ENCODE assay signal across 28 cellular contexts in the genomic region with DNA sequence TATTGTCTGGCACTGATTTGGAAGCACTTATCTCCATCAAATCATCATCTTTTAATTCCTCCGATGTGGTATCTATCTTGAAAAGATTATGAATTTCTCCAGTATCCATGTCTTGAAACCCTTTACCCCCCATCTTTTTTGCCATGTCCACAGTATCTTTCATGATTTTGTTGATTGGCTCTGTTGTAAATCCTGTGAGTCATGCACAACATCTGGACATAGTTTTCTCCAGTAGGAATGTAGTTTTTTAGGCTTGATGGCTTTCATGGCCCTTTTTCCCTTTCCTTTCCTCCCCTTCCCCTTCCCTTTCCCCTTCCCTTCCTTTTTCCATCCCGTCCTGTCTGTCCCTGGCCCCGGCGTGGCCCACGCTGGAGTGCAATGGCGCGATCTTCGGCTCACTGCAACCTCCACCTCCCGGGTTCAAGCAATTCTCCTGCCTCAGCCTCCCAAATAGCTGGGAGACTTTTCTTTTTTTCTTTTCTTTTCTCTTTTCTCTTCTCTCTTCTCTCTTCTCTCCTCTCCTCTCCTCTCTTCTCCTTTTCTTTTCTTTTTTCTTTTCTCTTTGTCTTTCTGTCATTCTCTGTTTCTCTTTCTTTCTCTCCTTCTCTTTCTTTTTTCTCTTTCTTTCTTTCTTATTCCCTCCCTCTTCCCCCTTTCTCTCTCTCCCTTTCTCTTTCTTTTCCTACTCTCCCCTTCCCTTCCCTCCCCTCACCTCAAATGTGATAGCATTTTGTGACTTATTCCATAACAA.
"Had no signal": no experiment of that assay in that cellular context is flagged by ENCODE, and none has a peak within 500 bp of the region (broad histone marks: within the 10 kb centered on the region; RNA-seq: fewer than 3 reads in every experiment).

No MANE protein-coding gene starts in this region.

- H3K27ac Mint-ChIP-seq: activated CD4-positive, alpha-beta T cell treated with anti-CD3 and anti-CD28 coated beads, Interleukin-2, amount 10 ng/mL, durations not matched to agents 7 days and 5 days; activated naive CD8-positive, alpha-beta T cell; activated T-cell treated with anti-CD3 and anti-CD28 coated beads, Interleukin-2, amount 50 U/mL, for 24 hours; activated T-helper 2 cell treated with anti-CD3 and anti-CD28 coated beads, Interferon-gamma antibody, Interleukin-2, Interleukin-4, amounts not matched to agents 10 μg/mL and 5 μg/mL and 100 μg/mL, durations not matched to agents 14 hours and 24 hours and 36 hours; endodermal cell; mesothelial cell of epicardium; neural progenitor cell; stimulated activated memory B cell treated with anti-CD40 and anti-IgM and Interleukin-4, amounts not matched to agents 10 μg/mL and 1 μg/mL and 100 μg/mL, for 72 hours; T-helper 2 cell treated with Interferon-gamma antibody and Interleukin-4, amounts not matched to agents 5 μg/mL and 100 μg/mL, for 36 hours had no signal

- H3K36me3 Mint-ChIP-seq: mesothelial cell of epicardium had no signal

- H2AFZ ChIP-seq: neural progenitor cell had no signal

- FAIRE-seq: islet of Langerhans had no signal

- H3K27me3 Mint-ChIP-seq: activated naive CD8-positive, alpha-beta T cell had no signal

- H3K4me2 ChIP-seq: neural progenitor cell had no signal

- H3K27me3 ChIP-seq: gastrocnemius medialis, right lobe of liver, uterus had no signal

- ATAC-seq: gastrocnemius medialis; left ventricle myocardium superior; naive thymus-derived CD8-positive, alpha-beta T cell; right lobe of liver; stimulated activated memory B cell treated with anti-CD40 and anti-IgM and Interleukin-4, amounts not matched to agents 10 μg/mL and 1 μg/mL and 100 μg/mL, for 72 hours had no signal

- H3K4me1 Mint-ChIP-seq: activated CD4-positive, alpha-beta T cell treated with anti-CD3 and anti-CD28 coated beads, Interleukin-2, amount 10 ng/mL, durations not matched to agents 7 days and 5 days; endodermal cell; mesothelial cell of epicardium; naive thymus-derived CD8-positive, alpha-beta T cell; neural progenitor cell; stimulated activated memory B cell treated with anti-CD40 and anti-IgM and Interleukin-4, amounts not matched to agents 10 μg/mL and 1 μg/mL and 100 μg/mL, for 72 hours had no signal

- H3K4me3 Mint-ChIP-seq: activated CD4-positive, alpha-beta T cell treated with anti-CD3 and anti-CD28 coated beads, Interleukin-2, amount 10 ng/mL, durations not matched to agents 7 days and 5 days; activated naive CD8-positive, alpha-beta T cell; activated T-cell treated with anti-CD3 and anti-CD28 coated beads, Interleukin-2, amount 50 U/mL, for 24 hours; endodermal cell; mesothelial cell of epicardium; naive thymus-derived CD8-positive, alpha-beta T cell; neural progenitor cell; stimulated activated memory B cell treated with anti-CD40 and anti-IgM and Interleukin-4, amounts not matched to agents 10 μg/mL and 1 μg/mL and 100 μg/mL, for 72 hours; T-helper 2 cell treated with Interferon-gamma antibody and Interleukin-4, amounts not matched to agents 5 μg/mL and 100 μg/mL, for 36 hours had no signal

- H3K36me3 ChIP-seq: gastrocnemius medialis, neural progenitor cell, right lobe of liver, uterus had no signal

- H3K4me3 ChIP-seq: coronary artery, gastrocnemius medialis, neural progenitor cell, right lobe of liver, skin epidermis, uterus had no signal

- H3K27ac ChIP-seq: coronary artery, epithelial cell of prostate, gastrocnemius medialis, neural progenitor cell, right lobe of liver, skin epidermis, uterus, VCaP had no signal

- H3K9me3 ChIP-seq: gastrocnemius medialis, right lobe of liver, uterus had no signal

- DNase-seq: activated CD4-positive, alpha-beta T cell treated with anti-CD3 and anti-CD28 coated beads, Interleukin-2, amount 10 ng/mL, durations not matched to agents 7 days and 5 days; activated CD4-positive, CD25-positive, alpha-beta regulatory T cell treated with anti-CD3 and anti-CD28 coated beads, Interleukin-2, amount 50 U/mL, for 72 hours; activated CD8-positive, alpha-beta memory T cell treated with anti-CD3 and anti-CD28 coated beads for 24 hours; activated CD8-positive, alpha-beta memory T cell treated with anti-CD3 and anti-CD28 coated beads, Interleukin-2, amount 50 U/mL, for 4 hours; activated naive CD4-positive, alpha-beta T cell; activated T-cell treated with anti-CD3 and anti-CD28 coated beads, Interleukin-2, amount 50 U/mL, for 24 hours; cerebellar nuclear complex; endodermal cell; gastrocnemius medialis; left ventricle myocardium superior; mammary epithelial cell; naive thymus-derived CD8-positive, alpha-beta T cell; posterior cingulate gyrus; right lobe of liver; stimulated activated CD4-positive, alpha-beta T cell treated with anti-CD3 and anti-CD28 coated beads, Interleukin-2, amount 100 ng/mL, for 24 hours; trophoblast cell; uterus had no signal

- H3K4me1 ChIP-seq: neural progenitor cell, right lobe of liver, uterus had no signal

- H3K9ac ChIP-seq: neural progenitor cell had no signal
